1 cellular context compared by ENCODE assay signal in the genomic region with DNA sequence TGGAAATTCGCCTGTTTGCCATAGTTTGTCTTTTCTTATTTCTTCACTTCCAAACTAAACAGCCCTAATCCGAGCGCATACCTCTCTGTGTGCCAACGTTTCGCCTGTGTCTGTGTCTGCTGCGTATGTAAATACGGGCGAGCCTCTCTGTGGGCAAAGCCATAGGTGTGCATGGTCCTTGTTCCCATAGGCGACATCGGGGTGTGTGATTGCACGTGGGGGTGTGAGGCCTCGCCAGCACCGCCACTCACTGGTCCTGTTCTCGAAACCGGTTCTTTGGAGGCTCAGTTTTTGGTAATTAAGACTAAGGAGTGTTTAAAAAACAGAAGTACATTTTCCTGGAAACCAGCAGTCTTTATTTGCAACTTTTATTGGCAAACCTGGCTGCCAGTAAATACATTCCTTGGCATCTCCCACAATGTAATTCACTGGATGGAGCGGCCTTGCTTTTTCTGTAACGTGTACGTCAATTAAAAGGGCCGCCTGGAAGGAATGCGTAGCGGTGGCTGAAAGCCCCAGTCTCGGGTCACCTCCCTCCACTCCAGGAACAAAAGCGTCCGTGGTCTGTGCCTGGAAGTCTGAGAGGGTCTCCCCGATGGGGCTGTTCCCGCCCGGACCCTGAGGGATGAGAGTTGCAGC.
A peak's percentile ranks its signal among the peaks of the same experiment; 100 is the strongest.
TF ChIP-seq lines count a peak whose summit lies in the region.

No MANE protein-coding gene starts in this region.

TF ChIP-seq in HepG2, 621 proteins besides CTCF, POLR2A, EP300 and RAD21 (continued from another document and continues in another):
- TF ChIP-seq, protein P1, sequence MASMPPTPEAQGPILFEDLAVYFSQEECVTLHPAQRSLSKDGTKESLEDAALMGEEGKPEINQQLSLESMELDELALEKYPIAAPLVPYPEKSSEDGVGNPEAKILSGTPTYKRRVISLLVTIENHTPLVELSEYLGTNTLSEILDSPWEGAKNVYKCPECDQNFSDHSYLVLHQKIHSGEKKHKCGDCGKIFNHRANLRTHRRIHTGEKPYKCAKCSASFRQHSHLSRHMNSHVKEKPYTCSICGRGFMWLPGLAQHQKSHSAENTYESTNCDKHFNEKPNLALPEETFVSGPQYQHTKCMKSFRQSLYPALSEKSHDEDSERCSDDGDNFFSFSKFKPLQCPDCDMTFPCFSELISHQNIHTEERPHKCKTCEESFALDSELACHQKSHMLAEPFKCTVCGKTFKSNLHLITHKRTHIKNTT (CRISPR knock-in tag; IDR thresholded peaks at IDR 0.05), result no peak
- TF ChIP-seq HMG20A (CRISPR knock-in tag; IDR thresholded peaks at IDR 0.05; ENCODE audit: borderline replicate concordance), result no peak
- no peak for TF ChIP-seq MYNN (CRISPR knock-in tag; IDR thresholded peaks at IDR 0.05; ENCODE audit: low read depth)
- no peak for TF ChIP-seq KDM3A (CRISPR knock-in tag; IDR thresholded peaks at IDR 0.05; ENCODE audit: low read depth)
- no peak for TF ChIP-seq ELF1 (CRISPR knock-in tag; IDR thresholded peaks at IDR 0.05)
- TF ChIP-seq, protein P2, sequence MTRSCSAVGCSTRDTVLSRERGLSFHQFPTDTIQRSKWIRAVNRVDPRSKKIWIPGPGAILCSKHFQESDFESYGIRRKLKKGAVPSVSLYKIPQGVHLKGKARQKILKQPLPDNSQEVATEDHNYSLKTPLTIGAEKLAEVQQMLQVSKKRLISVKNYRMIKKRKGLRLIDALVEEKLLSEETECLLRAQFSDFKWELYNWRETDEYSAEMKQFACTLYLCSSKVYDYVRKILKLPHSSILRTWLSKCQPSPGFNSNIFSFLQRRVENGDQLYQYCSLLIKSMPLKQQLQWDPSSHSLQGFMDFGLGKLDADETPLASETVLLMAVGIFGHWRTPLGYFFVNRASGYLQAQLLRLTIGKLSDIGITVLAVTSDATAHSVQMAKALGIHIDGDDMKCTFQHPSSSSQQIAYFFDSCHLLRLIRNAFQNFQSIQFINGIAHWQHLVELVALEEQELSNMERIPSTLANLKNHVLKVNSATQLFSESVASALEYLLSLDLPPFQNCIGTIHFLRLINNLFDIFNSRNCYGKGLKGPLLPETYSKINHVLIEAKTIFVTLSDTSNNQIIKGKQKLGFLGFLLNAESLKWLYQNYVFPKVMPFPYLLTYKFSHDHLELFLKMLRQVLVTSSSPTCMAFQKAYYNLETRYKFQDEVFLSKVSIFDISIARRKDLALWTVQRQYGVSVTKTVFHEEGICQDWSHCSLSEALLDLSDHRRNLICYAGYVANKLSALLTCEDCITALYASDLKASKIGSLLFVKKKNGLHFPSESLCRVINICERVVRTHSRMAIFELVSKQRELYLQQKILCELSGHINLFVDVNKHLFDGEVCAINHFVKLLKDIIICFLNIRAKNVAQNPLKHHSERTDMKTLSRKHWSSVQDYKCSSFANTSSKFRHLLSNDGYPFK (CRISPR knock-in tag; IDR thresholded peaks at IDR 0.05; ENCODE audit: borderline replicate concordance), result 0 out of 2 replicates have a peak, but pooled peaks have one; percentile 59
- no peak for TF ChIP-seq ZFP82 (CRISPR knock-in tag; IDR thresholded peaks at IDR 0.05; ENCODE audit: borderline replicate concordance)
- no peak for TF ChIP-seq ATM (IDR thresholded peaks at IDR 0.05; ENCODE audit: borderline replicate concordance)
- TF ChIP-seq ZNF44 (CRISPR knock-in tag; IDR thresholded peaks at IDR 0.05), result 0 out of 2 replicates have a peak, but pooled peaks have one; percentile 26
- no peak for TF ChIP-seq ZBTB49 (CRISPR knock-in tag; IDR thresholded peaks at IDR 0.05; ENCODE audit: borderline replicate concordance)
- TF ChIP-seq KAT2B (IDR thresholded peaks at IDR 0.05; ENCODE audit: borderline replicate concordance, low read depth, low read length), result no peak
- no peak for TF ChIP-seq ZNF772 (CRISPR knock-in tag; IDR thresholded peaks at IDR 0.05)
- TF ChIP-seq KLF16 (CRISPR knock-in tag; IDR thresholded peaks at IDR 0.05), result no peak
- TF ChIP-seq ZNF766 (CRISPR knock-in tag; IDR thresholded peaks at IDR 0.05; ENCODE audit: borderline replicate concordance), result no peak
- no peak for TF ChIP-seq ZNF234 (CRISPR knock-in tag; conservative IDR thresholded peaks at IDR 0.05)
- TF ChIP-seq ZNF883 (CRISPR knock-in tag; IDR thresholded peaks at IDR 0.05; ENCODE audit: not compliant biosample characterization), result no peak
- TF ChIP-seq NFE2L2 (IDR thresholded peaks at IDR 0.05; ENCODE audit: low read length), result no peak
- no peak for TF ChIP-seq ETV5 (CRISPR knock-in tag; IDR thresholded peaks at IDR 0.05; ENCODE audit: borderline replicate concordance)
- TF ChIP-seq GATA4 (IDR thresholded peaks at IDR 0.05; ENCODE audit: borderline replicate concordance, low read depth), result no peak
- TF ChIP-seq MXD4 (CRISPR knock-in tag; IDR thresholded peaks at IDR 0.05), result no peak
- TF ChIP-seq MEIS1 (CRISPR knock-in tag; IDR thresholded peaks at IDR 0.05; ENCODE audit: borderline replicate concordance), result no peak
- no peak for TF ChIP-seq AKAP8 (CRISPR knock-in tag; IDR thresholded peaks at IDR 0.05)
- TF ChIP-seq ZBTB20 (CRISPR knock-in tag; IDR thresholded peaks at IDR 0.05; ENCODE audit: borderline replicate concordance, low read depth), result no peak
- no peak for TF ChIP-seq MEIS2 (CRISPR knock-in tag; IDR thresholded peaks at IDR 0.05)
- TF ChIP-seq ZNF83 (CRISPR knock-in tag; IDR thresholded peaks at IDR 0.05; ENCODE audit: borderline replicate concordance), result no peak
- TF ChIP-seq, protein P3, sequence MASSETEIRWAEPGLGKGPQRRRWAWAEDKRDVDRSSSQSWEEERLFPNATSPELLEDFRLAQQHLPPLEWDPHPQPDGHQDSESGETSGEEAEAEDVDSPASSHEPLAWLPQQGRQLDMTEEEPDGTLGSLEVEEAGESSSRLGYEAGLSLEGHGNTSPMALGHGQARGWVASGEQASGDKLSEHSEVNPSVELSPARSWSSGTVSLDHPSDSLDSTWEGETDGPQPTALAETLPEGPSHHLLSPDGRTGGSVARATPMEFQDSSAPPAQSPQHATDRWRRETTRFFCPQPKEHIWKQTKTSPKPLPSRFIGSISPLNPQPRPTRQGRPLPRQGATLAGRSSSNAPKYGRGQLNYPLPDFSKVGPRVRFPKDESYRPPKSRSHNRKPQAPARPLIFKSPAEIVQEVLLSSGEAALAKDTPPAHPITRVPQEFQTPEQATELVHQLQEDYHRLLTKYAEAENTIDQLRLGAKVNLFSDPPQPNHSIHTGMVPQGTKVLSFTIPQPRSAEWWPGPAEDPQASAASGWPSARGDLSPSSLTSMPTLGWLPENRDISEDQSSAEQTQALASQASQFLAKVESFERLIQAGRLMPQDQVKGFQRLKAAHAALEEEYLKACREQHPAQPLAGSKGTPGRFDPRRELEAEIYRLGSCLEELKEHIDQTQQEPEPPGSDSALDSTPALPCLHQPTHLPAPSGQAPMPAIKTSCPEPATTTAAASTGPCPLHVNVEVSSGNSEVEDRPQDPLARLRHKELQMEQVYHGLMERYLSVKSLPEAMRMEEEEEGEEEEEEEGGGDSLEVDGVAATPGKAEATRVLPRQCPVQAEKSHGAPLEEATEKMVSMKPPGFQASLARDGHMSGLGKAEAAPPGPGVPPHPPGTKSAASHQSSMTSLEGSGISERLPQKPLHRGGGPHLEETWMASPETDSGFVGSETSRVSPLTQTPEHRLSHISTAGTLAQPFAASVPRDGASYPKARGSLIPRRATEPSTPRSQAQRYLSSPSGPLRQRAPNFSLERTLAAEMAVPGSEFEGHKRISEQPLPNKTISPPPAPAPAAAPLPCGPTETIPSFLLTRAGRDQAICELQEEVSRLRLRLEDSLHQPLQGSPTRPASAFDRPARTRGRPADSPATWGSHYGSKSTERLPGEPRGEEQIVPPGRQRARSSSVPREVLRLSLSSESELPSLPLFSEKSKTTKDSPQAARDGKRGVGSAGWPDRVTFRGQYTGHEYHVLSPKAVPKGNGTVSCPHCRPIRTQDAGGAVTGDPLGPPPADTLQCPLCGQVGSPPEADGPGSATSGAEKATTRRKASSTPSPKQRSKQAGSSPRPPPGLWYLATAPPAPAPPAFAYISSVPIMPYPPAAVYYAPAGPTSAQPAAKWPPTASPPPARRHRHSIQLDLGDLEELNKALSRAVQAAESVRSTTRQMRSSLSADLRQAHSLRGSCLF (CRISPR knock-in tag; IDR thresholded peaks at IDR 0.05; ENCODE audit: borderline replicate concordance), result no peak
- TF ChIP-seq TAF1 (CRISPR knock-in tag; IDR thresholded peaks at IDR 0.05), result 0 out of 2 replicates have a peak, but pooled peaks have one; percentile 8
- no peak for TF ChIP-seq HCFC1 (IDR thresholded peaks at IDR 0.05; ENCODE audit: low read depth, low read length)
- TF ChIP-seq ELF3 (CRISPR knock-in tag; IDR thresholded peaks at IDR 0.05), result no peak
- peak; percentile 87 for TF ChIP-seq EZH2 (conservative IDR thresholded peaks at IDR 0.05; ENCODE audit: low read depth, low read length)
- TF ChIP-seq ZNF570 (CRISPR knock-in tag; IDR thresholded peaks at IDR 0.05; ENCODE audit: borderline replicate concordance), result no peak
- TF ChIP-seq, protein P4, sequence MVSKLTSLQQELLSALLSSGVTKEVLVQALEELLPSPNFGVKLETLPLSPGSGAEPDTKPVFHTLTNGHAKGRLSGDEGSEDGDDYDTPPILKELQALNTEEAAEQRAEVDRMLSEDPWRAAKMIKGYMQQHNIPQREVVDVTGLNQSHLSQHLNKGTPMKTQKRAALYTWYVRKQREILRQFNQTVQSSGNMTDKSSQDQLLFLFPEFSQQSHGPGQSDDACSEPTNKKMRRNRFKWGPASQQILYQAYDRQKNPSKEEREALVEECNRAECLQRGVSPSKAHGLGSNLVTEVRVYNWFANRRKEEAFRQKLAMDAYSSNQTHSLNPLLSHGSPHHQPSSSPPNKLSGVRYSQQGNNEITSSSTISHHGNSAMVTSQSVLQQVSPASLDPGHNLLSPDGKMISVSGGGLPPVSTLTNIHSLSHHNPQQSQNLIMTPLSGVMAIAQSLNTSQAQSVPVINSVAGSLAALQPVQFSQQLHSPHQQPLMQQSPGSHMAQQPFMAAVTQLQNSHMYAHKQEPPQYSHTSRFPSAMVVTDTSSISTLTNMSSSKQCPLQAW (CRISPR knock-in tag; IDR thresholded peaks at IDR 0.05), result peak; percentile 75; the same call in 1 of the 2 replicates
- no peak for TF ChIP-seq RERE (CRISPR knock-in tag; IDR thresholded peaks at IDR 0.05; ENCODE audit: low read depth)
- TF ChIP-seq FOXJ3 (CRISPR knock-in tag; IDR thresholded peaks at IDR 0.05; ENCODE audit: borderline replicate concordance), result no peak
- TF ChIP-seq RFXANK (CRISPR knock-in tag; IDR thresholded peaks at IDR 0.05), result 0 out of 2 replicates have a peak, but pooled peaks have one; percentile 46
- TF ChIP-seq ZBTB7A (CRISPR knock-in tag; IDR thresholded peaks at IDR 0.05), result peak; percentile 35; the same call in 1 of the 2 replicates
- TF ChIP-seq XRCC5 (optimal IDR thresholded peaks at IDR 0.05; ENCODE audit: low read length), result no peak
- 0 out of 2 replicates have a peak, but pooled peaks have one; percentile 18 for TF ChIP-seq SP2 (CRISPR knock-in tag; IDR thresholded peaks at IDR 0.05)
- no peak for TF ChIP-seq MXD3 (CRISPR knock-in tag; IDR thresholded peaks at IDR 0.05)
- TF ChIP-seq ZNF274 (CRISPR knock-in tag; IDR thresholded peaks at IDR 0.05), result peak; percentile 68; the same call in 1 of the 2 replicates
- TF ChIP-seq BCL6 (CRISPR knock-in tag; IDR thresholded peaks at IDR 0.05), result peak; percentile 37; the same call in 1 of the 2 replicates
- no peak for TF ChIP-seq MXI1 (IDR thresholded peaks at IDR 0.05; ENCODE audit: borderline replicate concordance, low read depth, low read length)
- TF ChIP-seq THYN1 (CRISPR knock-in tag; IDR thresholded peaks at IDR 0.05; ENCODE audit: borderline replicate concordance, low read depth), result no peak
